In the genomic region with DNA sequence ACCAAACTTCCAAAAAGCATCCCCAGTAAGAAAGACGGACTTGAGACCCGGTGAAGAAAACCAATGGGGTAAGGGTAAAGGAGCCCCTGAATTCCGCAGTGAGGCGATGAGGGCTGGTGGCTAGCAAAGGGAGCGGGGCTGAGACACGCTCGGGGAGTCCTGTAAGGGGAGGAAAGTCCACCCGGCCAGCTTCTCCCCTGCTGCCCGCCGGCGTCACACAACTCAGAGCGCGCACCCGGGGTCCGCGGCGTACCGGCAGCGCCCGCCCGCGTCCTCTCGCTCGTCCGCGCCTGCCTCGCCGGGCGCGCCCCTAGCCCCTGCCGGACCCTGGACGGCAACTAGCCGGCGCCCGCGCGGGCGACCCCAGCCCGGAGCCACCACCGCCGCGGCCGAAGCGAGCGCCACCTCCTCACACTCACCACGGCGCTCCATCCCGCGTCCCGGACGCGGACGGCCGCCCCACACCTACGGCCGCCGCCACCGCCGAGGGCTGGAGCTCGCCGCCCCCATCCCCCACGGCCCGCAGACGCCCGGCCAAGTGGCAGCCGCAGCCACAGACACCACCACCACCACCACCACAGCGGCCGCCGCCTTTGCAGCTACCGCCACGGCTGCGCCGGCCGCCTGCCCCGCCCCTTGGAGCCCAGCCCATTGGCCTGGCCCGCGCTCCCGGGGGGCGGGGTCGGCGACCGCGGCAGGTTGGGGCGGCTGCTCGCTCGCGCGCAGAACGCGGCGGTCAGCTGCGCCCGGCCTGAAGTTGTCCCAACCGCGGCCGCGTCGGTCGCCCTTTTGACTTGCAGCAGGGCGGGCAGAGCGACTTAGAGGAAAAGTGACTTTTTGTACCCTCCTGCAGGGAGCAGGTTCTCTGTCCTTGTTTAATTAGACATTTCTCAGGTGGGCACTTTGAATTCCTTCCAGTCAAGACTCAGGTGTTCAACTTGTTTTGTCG, we compare ENCODE assay signal across 8 cellular contexts. TPM values are rescaled to one million over a fixed set of nuclear protein-coding genes. Genes with fewer than 3 reads are reported as not detected.
DNase-seq lines count a peak whose midpoint lies in the region; ATAC-seq, FAIRE-seq and TF ChIP-seq lines count a peak whose summit lies in the region.

No MANE protein-coding gene starts in this region.

- H3K4me3 ChIP-seq in kidney (ENCODE audit: low read length in 2 of 2) = peak overlapping the region; percentile 79 to 81

- intact Hi-C loops in kidney (cut with DNase I) = loop anchor here (10.0 kb wide), 1 partner anchor 77 kb away; no protein-coding TSS in a partner anchor

- in situ Hi-C loops in Caki2 (cut with HindIII; ENCODE audit: low pct_unique_long_range_greater_than_20kb, low sequenced_read_pairs) = loop anchor here (10.0 kb wide), 1 partner anchor 77 kb away; no protein-coding TSS in a partner anchor

- H3K4me1 ChIP-seq in kidney (ENCODE audit: control insufficient read depth in 1 of 2, insufficient read depth in 1 of 2, low read depth in 1 of 2, low read length in 2 of 2) = peaks cover 0 to 10% of the 10 kb centered on the region in 2 donors

- H3K36me3 Mint-ChIP-seq in central memory CD8-positive, alpha-beta T cell (ENCODE audit: insufficient read depth) = no peaks in the 10 kb centered on the region

- ATAC-seq in GM19395 (IDR thresholded peaks at IDR 0.05; ENCODE audit: unreplicated experiment) (peak; percentile 87), HG03442 (IDR thresholded peaks at IDR 0.05; ENCODE audit: unreplicated experiment) (peak; percentile 74)
- ATAC-seq in central memory CD8-positive, alpha-beta T cell (replicated peaks; ENCODE audit: extremely low read depth, poor library complexity, severe bottlenecking) = no peak

- no peak for FAIRE-seq in kidney (lab: Jason Lieb, UNC)

- no peak overlapping the region for H3K27ac Mint-ChIP-seq in central memory CD8-positive, alpha-beta T cell (ENCODE audit: low read depth)

- DNase-seq in Caki2 (ENCODE audit: low read depth) (peak; percentile 82), SHP77 treated with DMSO at 0.1 percent for 48 hours (lab: John Stamatoyannopoulos, UW) (peak; percentile 22), kidney (peak; percentile 94), superior temporal gyrus (ENCODE audit: extremely low spot score) (no peak)
- no peak for DNase-seq in central memory CD8-positive, alpha-beta T cell (ENCODE audit: low spot score in 2 of 2)
- peak; percentile 6 for DNase-seq in stimulated activated CD4-positive, alpha-beta T cell treated with anti-CD3 and anti-CD28 coated beads, Interleukin-4, amount 100 ng/mL, for 24 hours

- peak overlapping the region; percentile 75 for H3K4me3 Mint-ChIP-seq in central memory CD8-positive, alpha-beta T cell

- H3K4me1 Mint-ChIP-seq in central memory CD8-positive, alpha-beta T cell = peaks cover 13% of the 10 kb centered on the region

- no peak for TF ChIP-seq CTCF in kidney (IDR thresholded peaks at IDR 0.05; ENCODE audit: borderline replicate concordance, extremely low read depth, insufficient read depth)

- H3K9me3 Mint-ChIP-seq in central memory CD8-positive, alpha-beta T cell = peaks cover 10% of the 10 kb centered on the region

- H3K27ac ChIP-seq in kidney (ENCODE audit: low read depth in 2 of 2, low read length in 2 of 2) = peak overlapping the region; percentile 90 to 91

- peaks cover 0 to 8% of the 10 kb centered on the region in 2 donors for H3K9me3 ChIP-seq in kidney (ENCODE audit: control insufficient read depth in 1 of 2, low read length in 2 of 2)

- no peaks in the 10 kb centered on the region for H3K36me3 ChIP-seq in kidney (ENCODE audit: control insufficient read depth in 1 of 2, insufficient read depth in 2 of 2, low read length in 2 of 2)

- H3K9ac ChIP-seq in kidney (ENCODE audit: low read length in 2 of 2) = peak overlapping the region; percentile 83 to 84

- peaks cover 93% of the 10 kb centered on the region for H3K27me3 Mint-ChIP-seq in central memory CD8-positive, alpha-beta T cell

RNA-seq across cellular contexts. Expression of a gene that starts 10.0 kb away (rescaled TPM):
- 31.9 and 37.5 TPM in 2 replicates for total RNA-seq in Caki2 (2014; rRNA removed; shearing (Covaris generic); ENCODE audit: low replicate concordance)
- total RNA-seq in kidney = 145 TPM
- polyA plus RNA-seq in kidney (ENCODE audit: insufficient read depth, low read depth, low replicate concordance) = 15.9 TPM

Comparison
In these comparisons a context has a peak if more than half of its experiments do, and no peak if none do; other contexts are left out.
1. DNase-seq: peak in Caki2 (single experiment), SHP77 treated with DMSO at 0.1 percent for 48 hours (single experiment), kidney (single experiment) and stimulated activated CD4-positive, alpha-beta T cell treated with anti-CD3 and anti-CD28 coated beads, Interleukin-4, amount 100 ng/mL, for 24 hours (single experiment); none in central memory CD8-positive, alpha-beta T cell (0 of 2) and superior temporal gyrus (single experiment).